ENCODE assay signal across 9 cellular contexts in the genomic region with DNA sequence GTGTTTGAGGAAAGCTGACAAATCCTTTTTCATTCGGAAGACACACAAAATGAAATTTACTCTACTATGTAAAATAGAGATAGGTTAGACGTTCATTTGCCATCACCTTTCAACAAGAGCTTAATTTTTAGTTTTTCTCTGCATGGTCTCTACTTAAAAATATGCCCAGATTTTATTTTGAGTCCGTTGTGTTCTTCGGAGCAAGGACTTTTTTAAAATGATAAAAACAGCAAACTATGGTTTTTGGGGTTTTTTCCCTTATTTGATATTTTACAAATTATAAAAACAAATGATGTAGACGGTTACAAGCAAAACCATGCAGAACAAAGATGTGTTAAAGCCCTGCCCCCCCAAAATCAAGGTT. TPM values are rescaled to one million over a fixed set of nuclear protein-coding genes. Genes with fewer than 3 reads are reported as not detected.
DNase-seq lines count a peak whose midpoint lies in the region; ATAC-seq, FAIRE-seq and TF ChIP-seq lines count a peak whose summit lies in the region.
"Had no signal": no experiment of that assay in that cellular context is flagged by ENCODE, and none has a peak within 500 bp of the region (broad histone marks: within the 10 kb centered on the region; RNA-seq: fewer than 3 reads in every experiment).

No MANE protein-coding gene starts in this region.

- ATAC-seq in CD4-positive, CD25-positive, alpha-beta regulatory T cell (ENCODE audit: low read depth in 2 of 2), result no peak
- ATAC-seq in natural killer cell treated with Interleukin-12 subunit alpha and Interleukin-12 subunit beta and Interleukin-15 and Interleukin-18, amount 100 ng/mL, for 72 hours, result no peak
- ATAC-seq in HG03565 (IDR thresholded peaks at IDR 0.05; ENCODE audit: unreplicated experiment), result no peak

- CTCF ChIA-PET in PC-9 (lab: Charles Lee), result interaction anchor here (0.6 to 1.7 kb wide), 10 partner anchors 15 to 459 kb away, joined by 3 to 10 read pairs (median 4); no protein-coding TSS in a partner anchor

- peaks cover 34% of the 10 kb centered on the region for H3K36me3 ChIP-seq in CD4-positive, CD25-positive, alpha-beta regulatory T cell (ENCODE audit: control insufficient read depth, insufficient read depth, low read length)
- H3K36me3 ChIP-seq in PC-9 (ENCODE audit: low read depth) (peaks cover 21% of the 10 kb centered on the region), astrocyte (ENCODE audit: insufficient read depth, low read length) (peaks cover 23% of the 10 kb centered on the region)

- intact Hi-C loops in PC-9 (cut with micrococcal nuclease; ENCODE audit: unreplicated experiment), result loop anchor here (1.0 to 10.0 kb wide), 7 partner anchors 22 to 620 kb away; a partner anchor contains a TSS

- H3K4me1 ChIP-seq in CD4-positive, CD25-positive, alpha-beta regulatory T cell (ENCODE audit: control insufficient read depth, insufficient read depth, low read length, poor library complexity, severe bottlenecking), result peaks cover 21% of the 10 kb centered on the region
- peaks cover 35% of the 10 kb centered on the region for H3K4me1 ChIP-seq in PC-9 (replicated peaks; ENCODE audit: insufficient read depth)
- peaks cover 12% of the 10 kb centered on the region for H3K4me1 ChIP-seq in astrocyte (ENCODE audit: insufficient read depth, low read length)

- peak; percentile 12; the same call in 1 of the 2 replicates for TF ChIP-seq CTCF in PC-9 (conservative IDR thresholded peaks at IDR 0.05)
- TF ChIP-seq CTCF in astrocyte (IDR thresholded peaks at IDR 0.05; ENCODE audit: insufficient read depth, low read depth, low read length), result no peak

- H3K9me3 ChIP-seq in CD4-positive, CD25-positive, alpha-beta regulatory T cell (ENCODE audit: control insufficient read depth in 2 of 2, low read length in 2 of 2), result no peaks in the 10 kb centered on the region
- H3K9me3 ChIP-seq in PC-9 (ENCODE audit: insufficient read depth, low read depth) (no peaks in the 10 kb centered on the region), astrocyte (ENCODE audit: insufficient read depth, low read depth, low read length) (no peaks in the 10 kb centered on the region)

- H3K4me3 Mint-ChIP-seq in CD4-positive, CD25-positive, alpha-beta regulatory T cell, result no peak overlapping the region
- H3K4me3 Mint-ChIP-seq in astrocyte (ENCODE audit: unreplicated experiment), result no peak overlapping the region
- no peak overlapping the region for H3K4me3 Mint-ChIP-seq in natural killer cell treated with Interleukin-12 subunit alpha and Interleukin-12 subunit beta and Interleukin-15 and Interleukin-18, amount 100 ng/mL, for 72 hours

- no peak for FAIRE-seq in astrocyte (lab: Jason Lieb, UNC)

- H3K4me3 ChIP-seq in CD4-positive, CD25-positive, alpha-beta regulatory T cell (ENCODE audit: low read depth, low read length), result no peak overlapping the region
- H3K4me3 ChIP-seq in PC-9, result no peak overlapping the region
- H3K4me3 ChIP-seq in astrocyte (ENCODE audit: insufficient read depth, low read depth, low read length), result no peak overlapping the region

- H3K4me1 Mint-ChIP-seq in CD4-positive, CD25-positive, alpha-beta regulatory T cell, result peaks cover 14 to 50% (median 40%) of the 10 kb centered on the region in 4 donors
- no peaks in the 10 kb centered on the region for H3K4me1 Mint-ChIP-seq in astrocyte (ENCODE audit: low read depth, unreplicated experiment)
- H3K4me1 Mint-ChIP-seq in natural killer cell treated with Interleukin-12 subunit alpha and Interleukin-12 subunit beta and Interleukin-15 and Interleukin-18, amount 100 ng/mL, for 72 hours (ENCODE audit: low read depth in 2 of 2), result peaks cover 30 to 33% of the 10 kb centered on the region in 2 donors

- BruUV-seq in PC-9 (replicated peaks; lab: Mats Ljungman, UMichigan), result no TSS peak

- H2AFZ ChIP-seq in PC-9, result no peak overlapping the region
- H2AFZ ChIP-seq in astrocyte (ENCODE audit: low read depth, low read length), result no peak overlapping the region

- peak overlapping the region in 2 of 3 donors; percentile 62 to 75 for H3K27ac Mint-ChIP-seq in CD4-positive, CD25-positive, alpha-beta regulatory T cell
- peak overlapping the region; percentile 58 for H3K27ac Mint-ChIP-seq in astrocyte (ENCODE audit: unreplicated experiment)
- H3K27ac Mint-ChIP-seq in natural killer cell treated with Interleukin-12 subunit alpha and Interleukin-12 subunit beta and Interleukin-15 and Interleukin-18, amount 100 ng/mL, for 72 hours, result peak overlapping the region; percentile 36 to 76

- H3K79me2 ChIP-seq in PC-9 (ENCODE audit: low read depth) (peaks cover 77% of the 10 kb centered on the region), astrocyte (ENCODE audit: insufficient read depth, low read length) (peaks cover 63% of the 10 kb centered on the region)

- H4K20me1 ChIP-seq in PC-9 (ENCODE audit: insufficient read depth) (peaks cover 89% of the 10 kb centered on the region), astrocyte (ENCODE audit: insufficient read depth, low read length) (peaks cover 64% of the 10 kb centered on the region)

- H3K27me3 ChIP-seq in CD4-positive, CD25-positive, alpha-beta regulatory T cell (ENCODE audit: control insufficient read depth, insufficient read depth, low read length), result no peaks in the 10 kb centered on the region
- no peaks in the 10 kb centered on the region for H3K27me3 ChIP-seq in PC-9 (ENCODE audit: insufficient read depth, low read depth)
- H3K27me3 ChIP-seq in astrocyte (ENCODE audit: insufficient read depth, low read length), result no peaks in the 10 kb centered on the region

- H3K36me3 Mint-ChIP-seq in CD4-positive, CD25-positive, alpha-beta regulatory T cell, result peaks cover 14% of the 10 kb centered on the region
- peaks cover 26% of the 10 kb centered on the region for H3K36me3 Mint-ChIP-seq in astrocyte (ENCODE audit: low read depth, unreplicated experiment)
- H3K36me3 Mint-ChIP-seq in natural killer cell treated with Interleukin-12 subunit alpha and Interleukin-12 subunit beta and Interleukin-15 and Interleukin-18, amount 100 ng/mL, for 72 hours, result peaks cover 13% of the 10 kb centered on the region

- H3K4me2 ChIP-seq in PC-9 (no peak overlapping the region), astrocyte (ENCODE audit: low read length) (no peak overlapping the region)

- POLR2A ChIA-PET in PC-9 (lab: Charles Lee; ENCODE audit: unreplicated experiment), result no interaction called here

- H3K9me3 Mint-ChIP-seq in CD4-positive, CD25-positive, alpha-beta regulatory T cell, result no peaks in the 10 kb centered on the region
- no peaks in the 10 kb centered on the region for H3K9me3 Mint-ChIP-seq in astrocyte (ENCODE audit: unreplicated experiment)
- H3K9me3 Mint-ChIP-seq in natural killer cell treated with Interleukin-12 subunit alpha and Interleukin-12 subunit beta and Interleukin-15 and Interleukin-18, amount 100 ng/mL, for 72 hours, result no peaks in the 10 kb centered on the region
- H3K9me3 Mint-ChIP-seq: activated naive CD4-positive, alpha-beta T cell treated with anti-CD3 and anti-CD28 coated beads, Interleukin-2, amount 50 U/mL, for 72 hours had no signal

- no peak for DNase-seq in CD4-positive, CD25-positive, alpha-beta regulatory T cell
- DNase-seq in PC-9 (no peak), astrocyte (ENCODE audit: low read depth) (no peak), H4 (ENCODE audit: low spot score) (no peak), GM03348 (ENCODE audit: low spot score) (no peak), globus pallidus (ENCODE audit: low spot score) (no peak)
- no peak for DNase-seq in natural killer cell treated with Interleukin-12 subunit alpha and Interleukin-12 subunit beta and Interleukin-15 and Interleukin-18, amount 100 ng/mL, for 72 hours (ENCODE audit: low spot score)

- peaks cover 41% of the 10 kb centered on the region for H3F3A ChIP-seq in PC-9 (ENCODE audit: insufficient read depth, low read depth)

- no peaks in the 10 kb centered on the region for H3K9me2 ChIP-seq in PC-9 (ENCODE audit: insufficient read depth)

- H3K27me3 Mint-ChIP-seq in CD4-positive, CD25-positive, alpha-beta regulatory T cell, result no peaks in the 10 kb centered on the region
- no peaks in the 10 kb centered on the region for H3K27me3 Mint-ChIP-seq in astrocyte (ENCODE audit: low read depth, unreplicated experiment)
- no peaks in the 10 kb centered on the region for H3K27me3 Mint-ChIP-seq in natural killer cell treated with Interleukin-12 subunit alpha and Interleukin-12 subunit beta and Interleukin-15 and Interleukin-18, amount 100 ng/mL, for 72 hours

- H3K27ac ChIP-seq in CD4-positive, CD25-positive, alpha-beta regulatory T cell (ENCODE audit: insufficient read depth, low read length, poor library complexity, severe bottlenecking), result no peak overlapping the region
- H3K27ac ChIP-seq in PC-9 (no peak overlapping the region), astrocyte (ENCODE audit: low read depth, low read length) (no peak overlapping the region)

- no peak overlapping the region for H3K9ac ChIP-seq in astrocyte (ENCODE audit: low read length)

RNA-seq across cellular contexts. Expression of a gene that starts 53.3 kb away (rescaled TPM):
- total RNA-seq in CD4-positive, CD25-positive, alpha-beta regulatory T cell, result 4.5 TPM
- under 1 TPM in 2 of 4 donors, not detected in 2; 0.21 to 0.28 TPM for polyA plus RNA-seq in CD4-positive, CD25-positive, alpha-beta regulatory T cell
- 0.94 and 1.5 TPM in 2 replicates for total RNA-seq in PC-9 (2021)
- total RNA-seq in astrocyte, result 0.29 and 0.32 TPM in 2 replicates
- total RNA-seq in natural killer cell treated with Interleukin-12 subunit alpha and Interleukin-12 subunit beta and Interleukin-15 and Interleukin-18, amount 100 ng/mL, for 72 hours, result 1 to 10 TPM in 1 of 2 donors, under 1 TPM in 1; 0.45 to 3.2 TPM
- total RNA-seq in H4 (2014; rRNA removed; shearing (Covaris generic)), result 0.12 TPM in 1 of 2 replicates, not detected in the other
